In the genomic region with DNA sequence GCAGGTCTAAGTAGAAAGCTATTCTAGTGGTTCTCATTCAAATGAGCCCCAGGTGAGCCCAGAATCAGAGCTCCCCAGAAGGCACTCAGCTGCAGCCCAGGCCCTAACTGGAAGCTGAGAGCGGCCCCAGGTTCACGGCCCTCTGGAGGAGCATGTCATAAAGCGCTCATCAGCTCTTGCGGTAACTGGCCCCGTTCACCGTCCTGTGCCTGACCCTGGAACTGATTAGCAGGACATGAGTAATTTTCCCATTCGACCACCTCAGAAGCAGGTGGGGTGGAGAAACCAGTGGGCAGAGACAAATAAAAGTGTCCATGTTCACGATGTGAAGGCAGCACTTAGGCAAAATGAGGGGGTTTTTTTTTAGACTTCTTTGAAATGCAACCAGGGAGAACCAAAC, we compare ENCODE assay signal across 21 cellular contexts.
"Had no signal": no experiment of that assay in that cellular context is flagged by ENCODE, and none has a peak within 500 bp of the region (broad histone marks: within the 10 kb centered on the region; RNA-seq: fewer than 3 reads in every experiment).

No MANE protein-coding gene starts in this region.

- ATAC-seq: gastrocnemius medialis; heart right ventricle; left lung; naive thymus-derived CD4-positive, alpha-beta T cell had no signal

- FAIRE-seq: islet of Langerhans, urothelium cell line had no signal

- H3K27ac Mint-ChIP-seq: activated naive CD8-positive, alpha-beta T cell treated with anti-CD3 and anti-CD28 coated beads, Interleukin-2, amount 10 ng/mL, durations not matched to agents 7 days and 5 days; progenitor cell of endocrine pancreas had no signal

- H3K4me3 ChIP-seq: gastrocnemius medialis, heart right ventricle, left lung, sigmoid colon, spleen, stomach had no signal

- H3K4me3 Mint-ChIP-seq: activated naive CD8-positive, alpha-beta T cell treated with anti-CD3 and anti-CD28 coated beads, Interleukin-2, amount 10 ng/mL, durations not matched to agents 7 days and 5 days; naive thymus-derived CD4-positive, alpha-beta T cell had no signal

- H3K27ac ChIP-seq: epithelial cell of prostate, gastrocnemius medialis, heart right ventricle, left lung, spleen, VCaP had no signal

- H3K27me3 ChIP-seq: gastrocnemius medialis, heart right ventricle, left lung, sigmoid colon, spleen, stomach had no signal

- DNase-seq: activated CD4-positive, alpha-beta T cell treated with anti-CD3 and anti-CD28 coated beads for 1 hour; activated CD4-positive, alpha-beta T cell treated with anti-CD3 and anti-CD28 coated beads, Interleukin-2, amount 50 U/mL, for 4 hours; activated naive CD4-positive, alpha-beta T cell; activated naive CD8-positive, alpha-beta T cell treated with anti-CD3 and anti-CD28 coated beads, Interleukin-2, amount 10 ng/mL, durations not matched to agents 7 days and 5 days; activated T-cell treated with anti-CD3 and anti-CD28 coated beads for 4 hours; anterior cingulate cortex; dermis blood vessel endothelial cell; gastrocnemius medialis; heart right ventricle; left lung; mammary epithelial cell; naive thymus-derived CD4-positive, alpha-beta T cell; nucleus accumbens; sigmoid colon; spleen; stomach had no signal

- H3K36me3 ChIP-seq: gastrocnemius medialis, heart right ventricle, left lung, sigmoid colon, spleen, stomach had no signal

- H3K4me1 ChIP-seq: gastrocnemius medialis, left lung, stomach had no signal
